Comparison of ENCODE assay signal across 11 cellular contexts in genomic region chr6:45116714-45117410, GRCh38.
DNase-seq lines count a peak whose midpoint lies in the region; ATAC-seq and TF ChIP-seq lines count a peak whose summit lies in the region.
"Had no signal": no experiment of that assay in that cellular context is flagged by ENCODE, and none has a peak within 500 bp of the region (broad histone marks: within the 10 kb centered on the region; RNA-seq: fewer than 3 reads in every experiment).

No MANE protein-coding gene starts in this region.

- peaks cover 7% of the 10 kb centered on the region for H3K4me1 Mint-ChIP-seq in T-helper 17 cell

- no peak for ATAC-seq in T-helper 17 cell
- no peak for ATAC-seq in HG02885 (IDR thresholded peaks at IDR 0.05; ENCODE audit: poor library complexity, unreplicated experiment)

- DNase-seq in A172 (ENCODE audit: low spot score) (peak; percentile 79), GM04504 (ENCODE audit: low read depth) (peak; percentile 61), T-helper 17 cell (no peak), fibroblast of mammary gland (ENCODE audit: low read depth) (peak; percentile 84), NCI-H2029 (lab: John Stamatoyannopoulos, UW) (no peak), cerebellum (ENCODE audit: low spot score) (no peak), GM13977 (ENCODE audit: low spot score) (no peak)
- DNase-seq: effector CD8-positive, alpha-beta T cell; stimulated activated CD4-positive, alpha-beta T cell treated with anti-CD3 and anti-CD28 coated beads, Interleukin-2, amount 100 ng/mL, for 48 hours had no signal

- H3K27ac Mint-ChIP-seq in T-helper 17 cell: peak overlapping the region; percentile 29
- H3K27ac Mint-ChIP-seq: CD14-positive monocyte had no signal

- H3K36me3 Mint-ChIP-seq in T-helper 17 cell (ENCODE audit: low read depth): peaks cover 2% of the 10 kb centered on the region
- H3K36me3 Mint-ChIP-seq: CD14-positive monocyte had no signal

- no peaks in the 10 kb centered on the region for H3K27me3 Mint-ChIP-seq in T-helper 17 cell

- no peaks in the 10 kb centered on the region for H3K9me3 ChIP-seq in T-helper 17 cell (ENCODE audit: control insufficient read depth, low read length, poor library complexity, severe bottlenecking)

- no peak overlapping the region for H3K4me3 Mint-ChIP-seq in T-helper 17 cell
- H3K4me3 Mint-ChIP-seq: CD14-positive monocyte had no signal

- TF ChIP-seq CTCF in fibroblast of mammary gland (conservative IDR thresholded peaks at IDR 0.05; ENCODE audit: control insufficient read depth, insufficient read depth, low read depth, low read length) (no peak), GM13977 (IDR thresholded peaks at IDR 0.05; ENCODE audit: extremely low read depth, insufficient read depth, missing control alignments) (no peak)

- in situ Hi-C loops in GM13977 (cut with MboI; ENCODE audit: low pct_unique_long_range_greater_than_20kb, low sequenced_read_pairs, unreplicated experiment): no loop called here

- no peak overlapping the region for H3K4me3 ChIP-seq in fibroblast of mammary gland (ENCODE audit: control insufficient read depth, low read depth, low read length)

Comparison
In these comparisons a context has a peak if more than half of its experiments do, and no peak if none do; other contexts are left out.
1. DNase-seq: peak in A172 (single experiment), GM04504 (single experiment) and fibroblast of mammary gland (single experiment); none in T-helper 17 cell (0 of 3), NCI-H2029 (single experiment), cerebellum (single experiment) and GM13977 (single experiment).